8 cellular contexts compared by ENCODE assay signal in the genomic region with DNA sequence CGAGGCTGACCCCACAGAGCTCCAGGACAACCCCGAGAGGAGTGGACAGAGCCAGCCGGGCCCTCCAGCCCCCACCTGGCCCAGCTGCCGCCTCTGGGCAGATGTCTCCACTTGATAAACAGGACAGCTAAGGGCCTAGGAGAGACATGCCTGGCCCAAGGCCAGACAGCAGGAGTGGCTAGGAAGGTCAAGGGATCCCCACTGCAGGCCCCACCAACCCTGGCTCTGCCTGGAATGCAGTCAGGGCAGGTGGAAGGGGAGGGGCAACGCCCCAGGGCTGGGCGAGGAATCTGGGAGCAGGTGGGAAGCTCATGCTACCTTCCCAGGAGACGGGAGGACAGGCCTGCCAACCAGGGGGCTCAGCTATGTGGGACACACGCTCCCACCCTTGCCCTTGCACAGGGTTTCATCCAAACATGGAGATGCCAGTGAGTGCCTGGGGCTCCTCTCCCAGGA.
A peak's percentile ranks its signal among the peaks of the same experiment; 100 is the strongest.
DNase-seq lines count a peak whose midpoint lies in the region; ATAC-seq and TF ChIP-seq lines count a peak whose summit lies in the region.

No MANE protein-coding gene starts in this region.

- H3K27ac ChIP-seq in RWPE2 (ENCODE audit: poor library complexity, severe bottlenecking) (peak overlapping the region; percentile 90), rectal smooth muscle tissue (ENCODE audit: low read depth, low read length) (peak overlapping the region; percentile 71)

- H3K36me3 ChIP-seq in RWPE2 (ENCODE audit: low read depth) (no peaks in the 10 kb centered on the region; the same call in 1 of the 2 replicates), rectal smooth muscle tissue (ENCODE audit: control insufficient read depth, insufficient read depth, low read length) (no peaks in the 10 kb centered on the region)

- ATAC-seq in RWPE2 (ENCODE audit: low read depth) (peak; percentile 59), GM21360 (IDR thresholded peaks at IDR 0.05; ENCODE audit: unreplicated experiment) (no peak), HG03521 (IDR thresholded peaks at IDR 0.05; ENCODE audit: unreplicated experiment) (no peak), GM21529 (IDR thresholded peaks at IDR 0.05; ENCODE audit: unreplicated experiment) (no peak)

- peak overlapping the region; percentile 45 for H3K9ac ChIP-seq in rectal smooth muscle tissue (ENCODE audit: low read length)

- H3K4me3 ChIP-seq in GM12875 (ENCODE audit: low read depth, low read length): peak overlapping the region; percentile 21
- no peak overlapping the region for H3K4me3 ChIP-seq in RWPE2 (ENCODE audit: severe bottlenecking)
- H3K4me3 ChIP-seq in rectal smooth muscle tissue (ENCODE audit: low read length): peak overlapping the region; percentile 42

- DNase-seq in RWPE2 (ENCODE audit: low spot score) (peak; percentile 95), glomerular visceral epithelial cell (ENCODE audit: extremely low spot score) (peak; percentile 65), NCI-H446 treated with DMSO at 0.1 percent for 48 hours (lab: John Stamatoyannopoulos, UW) (no peak)

- H3K4me1 ChIP-seq in RWPE2 (ENCODE audit: insufficient read depth, poor library complexity, severe bottlenecking): peaks cover 55% of the 10 kb centered on the region
- H3K4me1 ChIP-seq in rectal smooth muscle tissue (ENCODE audit: control insufficient read depth, insufficient read depth, low read length): peaks cover 31% of the 10 kb centered on the region

- no peak for TF ChIP-seq CTCF in GM12875 (IDR thresholded peaks at IDR 0.05; ENCODE audit: borderline replicate concordance, insufficient read depth, low read depth, low read length)
- no peak for TF ChIP-seq CTCF in RWPE2 (IDR thresholded peaks at IDR 0.05; ENCODE audit: poor library complexity, severe bottlenecking)

- no peaks in the 10 kb centered on the region for H3K9me3 ChIP-seq in RWPE2 (ENCODE audit: severe bottlenecking)

- H3K27me3 ChIP-seq in RWPE2 (ENCODE audit: insufficient read depth, poor library complexity, severe bottlenecking) (no peaks in the 10 kb centered on the region), rectal smooth muscle tissue (ENCODE audit: control insufficient read depth, insufficient read depth, low read length) (no peaks in the 10 kb centered on the region)
